ENCODE assay signal across 22 cellular contexts in genomic region chr15:44580105-44580504, GRCh38.
"Had no signal": no experiment of that assay in that cellular context is flagged by ENCODE, and none has a peak within 500 bp of the region (broad histone marks: within the 10 kb centered on the region; RNA-seq: fewer than 3 reads in every experiment).

No MANE protein-coding gene starts in this region.

- H3K27me3 Mint-ChIP-seq: dendritic cell treated with granulocyte-macrophage colony-stimulating factor and Interleukin-4, amounts not matched to agents 40 ng/mL and 50 ng/mL, for 4 days; naive thymus-derived CD4-positive, alpha-beta T cell; type B pancreatic cell had no signal

- H3K4me1 Mint-ChIP-seq: mesothelial cell of epicardium; nephron progenitor cell; stimulated activated effector memory CD8-positive, alpha-beta T cell treated with anti-CD3 and anti-CD28 coated beads, Interleukin-12 subunit alpha, Interleukin-12 subunit beta, amount 100 ng/mL, for 72 hours had no signal

- H3K4me1 ChIP-seq: colonic mucosa, psoas muscle, sigmoid colon had no signal

- H3K9me3 ChIP-seq: colonic mucosa, left lung, psoas muscle, sigmoid colon, stomach, thyroid gland had no signal

- H3K4me3 Mint-ChIP-seq: dendritic cell treated with granulocyte-macrophage colony-stimulating factor and Interleukin-4, amounts not matched to agents 40 ng/mL and 50 ng/mL, for 4 days; mesothelial cell of epicardium; naive thymus-derived CD4-positive, alpha-beta T cell; nephron progenitor cell; stimulated activated effector memory CD8-positive, alpha-beta T cell treated with anti-CD3 and anti-CD28 coated beads, Interleukin-12 subunit alpha, Interleukin-12 subunit beta, amount 100 ng/mL, for 72 hours; type B pancreatic cell had no signal

- H3K27ac Mint-ChIP-seq: dendritic cell treated with granulocyte-macrophage colony-stimulating factor and Interleukin-4, amounts not matched to agents 40 ng/mL and 50 ng/mL, for 4 days; mesothelial cell of epicardium; nephron progenitor cell; type B pancreatic cell had no signal

- H3K9me3 Mint-ChIP-seq: dendritic cell treated with granulocyte-macrophage colony-stimulating factor and Interleukin-4, amounts not matched to agents 40 ng/mL and 50 ng/mL, for 4 days; naive thymus-derived CD4-positive, alpha-beta T cell; nephron progenitor cell; stimulated activated effector memory CD8-positive, alpha-beta T cell treated with anti-CD3 and anti-CD28 coated beads, Interleukin-12 subunit alpha, Interleukin-12 subunit beta, amount 100 ng/mL, for 72 hours; type B pancreatic cell had no signal

- H3K27ac ChIP-seq: colonic mucosa, hepatocyte, left lung, psoas muscle, sigmoid colon, stomach had no signal

- ATAC-seq: left lung; naive thymus-derived CD4-positive, alpha-beta T cell; psoas muscle; right cardiac atrium; stimulated activated effector memory CD8-positive, alpha-beta T cell treated with anti-CD3 and anti-CD28 coated beads, Interleukin-12 subunit alpha, Interleukin-12 subunit beta, amount 100 ng/mL, for 72 hours had no signal

- DNase-seq: colonic mucosa; effector CD8-positive, alpha-beta T cell; head of caudate nucleus; kidney; left lung; mesenchymal stem cell; naive thymus-derived CD4-positive, alpha-beta T cell; nephron progenitor cell; nucleus accumbens; psoas muscle; right cardiac atrium; sigmoid colon; stimulated activated CD4-positive, alpha-beta T cell treated with anti-CD3 and anti-CD28 coated beads, Interleukin-2, amount 100 ng/mL, for 24 hours; stimulated activated CD4-positive, alpha-beta T cell treated with anti-CD3 and anti-CD28 coated beads, Interleukin-4, amount 100 ng/mL, for 24 hours; stimulated activated naive CD4-positive, alpha-beta T cell treated with Interleukin-2 at 50 U/mL for 16 hours; stomach; thyroid gland had no signal

- H3K4me3 ChIP-seq: colonic mucosa, hepatocyte, left lung, psoas muscle, sigmoid colon, stomach, thyroid gland had no signal

- H3K27me3 ChIP-seq: colonic mucosa, hepatocyte, left lung, sigmoid colon, stomach, thyroid gland had no signal
